Comparison of ENCODE assay signal across 8 cellular contexts in genomic region chr17:42247734-42248133, GRCh38. TPM values are rescaled to one million over a fixed set of nuclear protein-coding genes. Genes with fewer than 3 reads are reported as not detected.
DNase-seq lines count a peak whose midpoint lies in the region; ATAC-seq, FAIRE-seq and TF ChIP-seq lines count a peak whose summit lies in the region.

No MANE protein-coding gene starts in this region.

- H4K20me1 ChIP-seq in K562 (replicated peaks; ENCODE audit: control insufficient read depth, insufficient read depth, low read length): no peaks in the 10 kb centered on the region; the same call in 1 of the 2 replicates

- H3K9me1 ChIP-seq in K562 (ENCODE audit: control insufficient read depth, insufficient read depth, low read length): no peaks in the 10 kb centered on the region

- intact Hi-C loops in K562 (cut with micrococcal nuclease): no loop called here

- H3K27ac Mint-ChIP-seq in IgD-negative memory B cell (peak overlapping the region; percentile 75 to 99 (median 95)), naive B cell (peak overlapping the region; percentile 73 to 99 (median 93))

- BruUV-seq in K562 (replicated peaks; lab: Mats Ljungman, UMichigan): no TSS peak

- H3K4me3 Mint-ChIP-seq in IgD-negative memory B cell (peak overlapping the region in 2 of 4 donors; percentile 37 to 89), naive B cell (peak overlapping the region; percentile 18 to 93 (median 80))

- H3K4me1 Mint-ChIP-seq in IgD-negative memory B cell (peaks cover 18 to 48% (median 28%) of the 10 kb centered on the region in 3 donors), naive B cell (peaks cover 19 to 40% (median 31%) of the 10 kb centered on the region in 3 donors)

- H3K36me3 Mint-ChIP-seq in IgD-negative memory B cell (no peaks in the 10 kb centered on the region), naive B cell (no peaks in the 10 kb centered on the region)

- TF ChIP-seq CTCF in K562 (IDR thresholded peaks at IDR 0.05 in 2 of 3, conservative IDR thresholded peaks at IDR 0.05 in 1 of 3; ENCODE audit: insufficient read depth in 2 of 3, low read depth in 1 of 3, low read length in 3 of 3) (no peak), GM13976 (IDR thresholded peaks at IDR 0.05; ENCODE audit: borderline replicate concordance, control extremely low read depth, extremely low read depth, insufficient read depth, missing control alignments) (no peak)

- POLR2A ChIA-PET in K562 (lab: Yijun Ruan, JAX): interaction anchor here (0.6 to 2.2 kb wide), 2 partner anchors 19 to 63 kb away, joined by 3 to 8 read pairs; no protein-coding TSS in a partner anchor

- H3K9me3 Mint-ChIP-seq in IgD-negative memory B cell (no peaks in the 10 kb centered on the region), naive B cell (no peaks in the 10 kb centered on the region)

- no peak overlapping the region for H2AFZ ChIP-seq in K562 (ENCODE audit: low read depth, low read length)

- no peak for TF ChIP-seq EP300 in K562 (IDR thresholded peaks at IDR 0.05; ENCODE audit: low read length)

- H3K9ac ChIP-seq in K562 (ENCODE audit: insufficient read depth in 1 of 2, low read depth in 2 of 2, low read length in 2 of 2): no peak overlapping the region

- DNase-seq in AML-193 (lab: John Stamatoyannopoulos, UW) (peak; percentile 27 to 33), K562 (ENCODE audit: extremely low read depth in 1 of 4, low spot score in 3 of 4) (no peak), naive B cell (no peak), NCI-H345 treated with DMSO at 0.1 percent for 48 hours (lab: John Stamatoyannopoulos, UW; ENCODE audit: unreplicated experiment) (no peak), activated gamma-delta T cell (lab: John Stamatoyannopoulos, UW) (no peak), GM13976 (ENCODE audit: low spot score) (no peak)

- H3K4me3 ChIP-seq in K562: no peak overlapping the region

- H3K79me2 ChIP-seq in K562 (ENCODE audit: control insufficient read depth, insufficient read depth, low read length): peaks cover 91% of the 10 kb centered on the region

- in situ Hi-C loops in K562 (cut with MboI): no loop called here
- in situ Hi-C loops in GM13976 (cut with MboI; ENCODE audit: low sequenced_read_pairs, unreplicated experiment): no loop called here

- H3K36me3 ChIP-seq in K562 (ENCODE audit: control insufficient read depth, insufficient read depth, low read length): peaks cover 30% of the 10 kb centered on the region; the same call in 2 of the 3 replicates

- TF ChIP-seq POLR2A in K562 (conservative IDR thresholded peaks at IDR 0.05): no peak

- H3K27me3 ChIP-seq in K562 (ENCODE audit: control insufficient read depth in 2 of 2, insufficient read depth in 2 of 2, low read length in 2 of 2): no peaks in the 10 kb centered on the region

- WGBS in K562 (ENCODE audit: insufficient coverage, low coverage, missing lambda C conversion rate): 90% methylated on average over 5 of the region's 5 CpGs

- H3K4me2 ChIP-seq in K562 (ENCODE audit: insufficient read depth, low read length): no peak overlapping the region

- no peaks in the 10 kb centered on the region for H3K9me3 ChIP-seq in K562 (replicated peaks; ENCODE audit: control insufficient read depth, insufficient read depth, low read depth, low read length)

- TF ChIP-seq RAD21 in K562 (CRISPR knock-in tag; conservative IDR thresholded peaks at IDR 0.05 in 1 of 2, IDR thresholded peaks at IDR 0.05 in 1 of 2): no peak

- ATAC-seq in K562 (no peak), naive B cell (ENCODE audit: low read depth in 2 of 2) (no peak), GM18868 (IDR thresholded peaks at IDR 0.05; ENCODE audit: unreplicated experiment) (no peak)

- CTCF ChIA-PET in K562 (lab: Yijun Ruan, JAX; ENCODE audit: low intra/inter-chr PET ratio): no interaction called here

- H3K4me1 ChIP-seq in K562 (replicated peaks in 1 of 2; ENCODE audit: control insufficient read depth in 2 of 2, insufficient read depth in 2 of 2, low read length in 2 of 2): peaks cover 4 to 21% of the 10 kb centered on the region in 2 experiments; a peak in 3 of 5 replicates

- H3K27me3 Mint-ChIP-seq in IgD-negative memory B cell (no peaks in the 10 kb centered on the region), naive B cell (no peaks in the 10 kb centered on the region)

- H3K27ac ChIP-seq in K562 (ENCODE audit: extremely low read depth, low read depth, low read length): no peak overlapping the region

- no peak for FAIRE-seq in K562 (lab: Jason Lieb, UNC)

TF ChIP-seq in K562, 482 proteins besides CTCF, POLR2A, EP300 and RAD21 (continues in another document):
- no peak for TF ChIP-seq PHTF2 (CRISPR knock-in tag; IDR thresholded peaks at IDR 0.05)
- TF ChIP-seq HDAC2 (IDR thresholded peaks at IDR 0.05): 0 out of 2 replicates have a peak, but pooled peaks have one; percentile 33
- no peak for TF ChIP-seq ZNF143 (CRISPR knock-in tag; IDR thresholded peaks at IDR 0.05)
- TF ChIP-seq TRIM24 (IDR thresholded peaks at IDR 0.05): peak in 1 of 2 experiments; percentile 58; a peak in 2 of 4 replicates
- TF ChIP-seq MAFF (IDR thresholded peaks at IDR 0.05; ENCODE audit: low read length): no peak
- TF ChIP-seq SIN3B (IDR thresholded peaks at IDR 0.05; ENCODE audit: low read depth): no peak
- peak; percentile 30 for TF ChIP-seq RBM25 (IDR thresholded peaks at IDR 0.05; ENCODE audit: low read depth, low read length, severe bottlenecking)
- no peak for TF ChIP-seq CXXC5 (CRISPR knock-in tag; IDR thresholded peaks at IDR 0.05)
- TF ChIP-seq CEBPB (tag; IDR thresholded peaks at IDR 0.05): peak; percentile 72
- TF ChIP-seq PHF8 (IDR thresholded peaks at IDR 0.05; ENCODE audit: borderline replicate concordance, low read length): no peak

RNA-seq across cellular contexts. Expression of gene STAT5B, which starts 28.5 kb away (rescaled TPM):
- polyA plus RNA-seq in IgD-negative memory B cell (60.4 TPM), K562 (2011; rRNA removed) (147 and 176 TPM in 2 replicates), K562 (2014; fragmentation: Illumina TruSeq; extraction: Trizol) (117 and 130 TPM in 2 replicates), K562 (2014; fragmentation: Nextera tagmentation; extraction: Ambion mirVana) (10 to 100 TPM; 20.8 to 23.5 TPM), K562 (2014; rRNA removed) (109 and 124 TPM in 2 replicates), naive B cell (ENCODE audit: low read depth in 6 of 6) (10 to 100 TPM; 22.8 to 52.6 (median 42.6) TPM)
- total RNA-seq in K562 (2011; cell fraction: chromatin; rRNA removed; ENCODE audit: low replicate concordance): 425 and 510 TPM in 2 replicates
- total RNA-seq in K562 (2011; cell fraction: nucleolus; rRNA removed): 258 and 266 TPM in 2 replicates
- 265 and 278 TPM in 2 replicates for total RNA-seq in K562 (2011; cell fraction: nucleoplasm; rRNA removed)
- total RNA-seq in K562 (2014; rRNA removed) (92.4 and 113 TPM in 2 replicates), K562 (2014; rRNA removed; fragmentation: Illumina TruSeq; extraction: Trizol) (75.5 and 75.7 TPM in 2 replicates), K562 (2015; rRNA removed; fragmentation: Illumina TruSeq; extraction: Trizol) (63.5 and 65.2 TPM in 2 replicates), K562 (2021) (134 TPM in 2 replicates)
- 94.2 and 122 TPM in 2 replicates for polyA plus RNA-seq in K562 (2011; cell fraction: cytosol; rRNA removed)
- polyA plus RNA-seq in K562 (2011; cell fraction: nucleus; rRNA removed): 190 and 298 TPM in 2 replicates
- 79.5 and 138 TPM in 2 replicates for polyA plus RNA-seq in K562 (2012)
- 101 and 127 TPM in 2 replicates for polyA minus RNA-seq in K562 (2011; rRNA and poly(A)+ RNA removed)
- 79.7 and 81.7 TPM in 2 replicates for polyA minus RNA-seq in K562 (2011; cell fraction: cytosol; rRNA and poly(A)+ RNA removed)
- polyA minus RNA-seq in K562 (2011; cell fraction: nucleus; rRNA and poly(A)+ RNA removed): 54.4 and 60.3 TPM in 2 replicates

RNA-seq across cellular contexts. Expression of gene STAT5A, which starts 40.6 kb away (rescaled TPM):
- polyA plus RNA-seq in IgD-negative memory B cell (63.0 TPM), K562 (2011; rRNA removed) (131 and 196 TPM in 2 replicates), K562 (2014; fragmentation: Illumina TruSeq; extraction: Trizol) (379 and 415 TPM in 2 replicates), K562 (2014; fragmentation: Nextera tagmentation; extraction: Ambion mirVana) (10 to 100 TPM; 79.9 to 81.8 TPM), K562 (2014; rRNA removed) (239 and 248 TPM in 2 replicates), naive B cell (ENCODE audit: low read depth in 6 of 6) (10 to 100 TPM; 24.6 to 53.2 (median 45.2) TPM)
- total RNA-seq in K562 (2011; cell fraction: chromatin; rRNA removed; ENCODE audit: low replicate concordance): 251 and 757 TPM in 2 replicates
- total RNA-seq in K562 (2011; cell fraction: nucleolus; rRNA removed): 428 and 505 TPM in 2 replicates
- total RNA-seq in K562 (2011; cell fraction: nucleoplasm; rRNA removed): 262 and 311 TPM in 2 replicates
- total RNA-seq in K562 (2014; rRNA removed) (391 and 467 TPM in 2 replicates), K562 (2014; rRNA removed; fragmentation: Illumina TruSeq; extraction: Trizol) (156 and 174 TPM in 2 replicates), K562 (2015; rRNA removed; fragmentation: Illumina TruSeq; extraction: Trizol) (177 and 195 TPM in 2 replicates), K562 (2021) (377 and 414 TPM in 2 replicates)
- polyA plus RNA-seq in K562 (2011; cell fraction: cytosol; rRNA removed): 76.7 and 247 TPM in 2 replicates
- 268 and 853 TPM in 2 replicates for polyA plus RNA-seq in K562 (2011; cell fraction: nucleus; rRNA removed)
- polyA plus RNA-seq in K562 (2012): 303 and 408 TPM in 2 replicates
- 114 and 250 TPM in 2 replicates for polyA minus RNA-seq in K562 (2011; rRNA and poly(A)+ RNA removed)
- 124 and 299 TPM in 2 replicates for polyA minus RNA-seq in K562 (2011; cell fraction: cytosol; rRNA and poly(A)+ RNA removed)
- 105 and 217 TPM in 2 replicates for polyA minus RNA-seq in K562 (2011; cell fraction: nucleus; rRNA and poly(A)+ RNA removed)

RNA-seq across cellular contexts. Expression of gene GHDC, which starts 53.4 kb away (rescaled TPM):
- polyA plus RNA-seq in IgD-negative memory B cell (24.3 TPM), K562 (2011; rRNA removed) (12.0 and 12.9 TPM in 2 replicates), K562 (2014; fragmentation: Illumina TruSeq; extraction: Trizol) (7.8 and 12.4 TPM in 2 replicates), K562 (2014; fragmentation: Nextera tagmentation; extraction: Ambion mirVana) (under 1 TPM; 0.65 to 0.87 TPM), K562 (2014; rRNA removed) (20.8 and 20.9 TPM in 2 replicates), naive B cell (ENCODE audit: low read depth in 6 of 6) (10 to 100 TPM; 21.9 to 32.7 (median 26.2) TPM)
- 26.6 and 66.9 TPM in 2 replicates for total RNA-seq in K562 (2011; cell fraction: chromatin; rRNA removed; ENCODE audit: low replicate concordance)
- total RNA-seq in K562 (2011; cell fraction: nucleolus; rRNA removed): 67.5 and 75.5 TPM in 2 replicates
- 39.0 and 46.6 TPM in 2 replicates for total RNA-seq in K562 (2011; cell fraction: nucleoplasm; rRNA removed)
- total RNA-seq in K562 (2014; rRNA removed) (20.3 and 20.8 TPM in 2 replicates), K562 (2014; rRNA removed; fragmentation: Illumina TruSeq; extraction: Trizol) (5.0 and 5.6 TPM in 2 replicates), K562 (2015; rRNA removed; fragmentation: Illumina TruSeq; extraction: Trizol) (10.4 and 11.2 TPM in 2 replicates), K562 (2021) (21.1 and 23.2 TPM in 2 replicates)
- polyA plus RNA-seq in K562 (2011; cell fraction: cytosol; rRNA removed): 9.1 and 31.3 TPM in 2 replicates
- polyA plus RNA-seq in K562 (2011; cell fraction: nucleus; rRNA removed): 57.1 and 77.6 TPM in 2 replicates
- polyA plus RNA-seq in K562 (2012): 14.5 and 28.1 TPM in 2 replicates
- polyA minus RNA-seq in K562 (2011; rRNA and poly(A)+ RNA removed): 3.5 and 7.4 TPM in 2 replicates
- polyA minus RNA-seq in K562 (2011; cell fraction: cytosol; rRNA and poly(A)+ RNA removed): 9.6 and 12.1 TPM in 2 replicates
- polyA minus RNA-seq in K562 (2011; cell fraction: nucleus; rRNA and poly(A)+ RNA removed): 16.6 and 17.0 TPM in 2 replicates

Comparison
In these comparisons a context has a peak if more than half of its experiments do, and no peak if none do; other contexts are left out.
1. DNase-seq: peak in AML-193 (2 of 2); none in K562 (0 of 4), naive B cell (single experiment), NCI-H345 treated with DMSO at 0.1 percent for 48 hours (single experiment), activated gamma-delta T cell (single experiment) and GM13976 (single experiment).